In the genomic region with DNA sequence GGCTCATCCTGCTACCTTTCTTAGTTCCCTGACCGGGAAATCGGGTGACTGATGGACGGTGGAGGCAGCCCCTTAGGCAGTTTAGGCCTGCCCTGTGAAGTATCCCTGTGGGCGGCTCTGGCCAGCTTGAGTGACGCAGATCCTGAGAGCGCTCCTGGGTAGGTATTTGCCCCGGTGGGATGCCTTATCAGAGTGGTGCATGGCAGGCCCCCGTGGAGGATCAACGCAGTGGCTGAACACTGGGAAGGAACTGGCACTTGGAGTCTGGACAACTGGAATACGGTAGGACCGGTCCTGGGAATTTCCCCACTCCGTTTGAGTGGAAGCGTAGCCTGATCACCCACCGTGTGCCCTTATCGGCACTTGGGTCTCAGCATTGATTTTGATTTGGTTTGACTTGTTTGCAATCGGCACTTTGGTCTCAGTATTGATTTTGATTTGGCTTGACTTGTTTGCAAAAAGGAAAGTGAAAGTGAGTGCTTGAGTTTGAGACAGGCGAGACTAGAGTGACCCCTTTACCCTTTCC, we compare ENCODE assay signal across 15 cellular contexts. TPM values are rescaled to one million over a fixed set of nuclear protein-coding genes. Genes with fewer than 3 reads are reported as not detected.
DNase-seq lines count a peak whose midpoint lies in the region; ATAC-seq, FAIRE-seq and TF ChIP-seq lines count a peak whose summit lies in the region.
"Had no signal": no experiment of that assay in that cellular context is flagged by ENCODE, and none has a peak within 500 bp of the region (broad histone marks: within the 10 kb centered on the region; RNA-seq: fewer than 3 reads in every experiment).

No MANE protein-coding gene starts in this region.

- no peaks in the 10 kb centered on the region for H3K9me3 Mint-ChIP-seq in natural killer cell treated with Interleukin-12 subunit alpha and Interleukin-12 subunit beta and Interleukin-15 and Interleukin-18, amount 100 ng/mL, for 72 hours
- H3K9me3 Mint-ChIP-seq in natural killer cell: peaks cover 0 to 5% of the 10 kb centered on the region in 2 donors
- peaks cover 7 to 22% (median 14%) of the 10 kb centered on the region in 5 experiments for H3K9me3 Mint-ChIP-seq in brain
- peaks cover 0 to 18% (median 6%) of the 10 kb centered on the region in 11 donors for H3K9me3 Mint-ChIP-seq in naive thymus-derived CD4-positive, alpha-beta T cell

- POLR2A ChIA-PET in naive thymus-derived CD4-positive, alpha-beta T cell (lab: Charles Lee): no interaction called here

- DNase-seq in natural killer cell treated with Interleukin-12 subunit alpha and Interleukin-12 subunit beta and Interleukin-15 and Interleukin-18, amount 100 ng/mL, for 72 hours (ENCODE audit: low spot score): no peak
- DNase-seq in natural killer cell: no peak
- no peak for DNase-seq in naive thymus-derived CD4-positive, alpha-beta T cell
- DNase-seq in SHP77 (lab: John Stamatoyannopoulos, UW): no peak
- DNase-seq in NCI-H345 (lab: John Stamatoyannopoulos, UW): no peak
- DNase-seq in urothelium cell line (ENCODE audit: low spot score): no peak
- DNase-seq: cerebellar nuclear complex, NCI-H146, transverse colon had no signal

- CTCF ChIA-PET in naive thymus-derived CD4-positive, alpha-beta T cell (lab: Charles Lee): interaction anchor here (0.8 to 1.7 kb wide), 2 partner anchors 51 to 255 kb away, joined by 3 read pairs; no protein-coding TSS in a partner anchor

- TF ChIP-seq CTCF in natural killer cell (IDR thresholded peaks at IDR 0.05): no peak
- no peak for TF ChIP-seq CTCF in brain (conservative IDR thresholded peaks at IDR 0.05)

- H3K27ac ChIP-seq in naive thymus-derived CD4-positive, alpha-beta T cell (ENCODE audit: low read depth, low read length): no peak overlapping the region
- H3K27ac ChIP-seq: C4-2B, ovary had no signal

- H3K4me3 ChIP-seq in naive thymus-derived CD4-positive, alpha-beta T cell (ENCODE audit: low read length): no peak overlapping the region
- H3K4me3 ChIP-seq: gastroesophageal sphincter, ovary, transverse colon had no signal

- no peak for ATAC-seq in natural killer cell treated with Interleukin-12 subunit alpha and Interleukin-12 subunit beta and Interleukin-15 and Interleukin-18, amount 100 ng/mL, for 72 hours
- no peak for ATAC-seq in natural killer cell
- no peak for ATAC-seq in naive thymus-derived CD4-positive, alpha-beta T cell
- ATAC-seq in HG03280 (IDR thresholded peaks at IDR 0.05; ENCODE audit: unreplicated experiment): no peak
- ATAC-seq: gastroesophageal sphincter had no signal

- no peak for FAIRE-seq in urothelium cell line (lab: Jason Lieb, UNC)

- H3K9me3 ChIP-seq in naive thymus-derived CD4-positive, alpha-beta T cell (ENCODE audit: control insufficient read depth in 2 of 3, low read length in 3 of 3): peaks cover 0 to 10% (median 0%) of the 10 kb centered on the region in 3 experiments
- H3K9me3 ChIP-seq: ovary had no signal

- peak overlapping the region in 1 of 2 donors; percentile 9 for H3K27ac Mint-ChIP-seq in natural killer cell treated with Interleukin-12 subunit alpha and Interleukin-12 subunit beta and Interleukin-15 and Interleukin-18, amount 100 ng/mL, for 72 hours
- H3K27ac Mint-ChIP-seq in natural killer cell: peak overlapping the region in 1 of 2 donors; percentile 56
- H3K27ac Mint-ChIP-seq in brain: peak overlapping the region in 3 of 5 experiments; percentile 15 to 56 (median 24)
- H3K27ac Mint-ChIP-seq in naive thymus-derived CD4-positive, alpha-beta T cell: peak overlapping the region in 6 of 9 donors; percentile 1 to 81 (median 40)

- H3K4me1 Mint-ChIP-seq in natural killer cell treated with Interleukin-12 subunit alpha and Interleukin-12 subunit beta and Interleukin-15 and Interleukin-18, amount 100 ng/mL, for 72 hours (ENCODE audit: low read depth in 2 of 2): peaks cover 13 to 14% of the 10 kb centered on the region in 2 donors
- H3K4me1 Mint-ChIP-seq in natural killer cell (peaks cover 7 to 21% of the 10 kb centered on the region in 2 donors), brain (peaks cover 12% of the 10 kb centered on the region)
- peaks cover 6 to 20% (median 12%) of the 10 kb centered on the region in 7 donors for H3K4me1 Mint-ChIP-seq in naive thymus-derived CD4-positive, alpha-beta T cell

- H3K27me3 Mint-ChIP-seq in natural killer cell treated with Interleukin-12 subunit alpha and Interleukin-12 subunit beta and Interleukin-15 and Interleukin-18, amount 100 ng/mL, for 72 hours: no peaks in the 10 kb centered on the region
- H3K27me3 Mint-ChIP-seq in natural killer cell (ENCODE audit: low read depth in 2 of 2) (no peaks in the 10 kb centered on the region), brain (peaks cover 2% of the 10 kb centered on the region)
- no peaks in the 10 kb centered on the region for H3K27me3 Mint-ChIP-seq in naive thymus-derived CD4-positive, alpha-beta T cell

- peaks cover 5 to 11% of the 10 kb centered on the region in 2 donors for H3K4me1 ChIP-seq in naive thymus-derived CD4-positive, alpha-beta T cell (ENCODE audit: control insufficient read depth in 2 of 2, insufficient read depth in 2 of 2, low read length in 2 of 2)

- H3K36me3 ChIP-seq in naive thymus-derived CD4-positive, alpha-beta T cell (ENCODE audit: control insufficient read depth in 2 of 3, insufficient read depth in 3 of 3, low read length in 3 of 3): no peaks in the 10 kb centered on the region
- H3K36me3 ChIP-seq: gastroesophageal sphincter, ovary, transverse colon had no signal

- intact Hi-C loops in natural killer cell (cut with micrococcal nuclease): no loop called here
- intact Hi-C loops in naive thymus-derived CD4-positive, alpha-beta T cell (cut with micrococcal nuclease): no loop called here

- no peaks in the 10 kb centered on the region for H3K36me3 Mint-ChIP-seq in natural killer cell treated with Interleukin-12 subunit alpha and Interleukin-12 subunit beta and Interleukin-15 and Interleukin-18, amount 100 ng/mL, for 72 hours
- H3K36me3 Mint-ChIP-seq in natural killer cell (no peaks in the 10 kb centered on the region), brain (no peaks in the 10 kb centered on the region)
- peaks cover 0 to 5% (median 0%) of the 10 kb centered on the region in 5 donors for H3K36me3 Mint-ChIP-seq in naive thymus-derived CD4-positive, alpha-beta T cell

- H3K4me3 Mint-ChIP-seq in natural killer cell treated with Interleukin-12 subunit alpha and Interleukin-12 subunit beta and Interleukin-15 and Interleukin-18, amount 100 ng/mL, for 72 hours: peak overlapping the region; percentile 18
- H3K4me3 Mint-ChIP-seq in natural killer cell (no peak overlapping the region), brain (no peak overlapping the region)
- peak overlapping the region in 9 of 10 donors; percentile 8 to 74 (median 42) for H3K4me3 Mint-ChIP-seq in naive thymus-derived CD4-positive, alpha-beta T cell

- no peaks in the 10 kb centered on the region for H3K27me3 ChIP-seq in naive thymus-derived CD4-positive, alpha-beta T cell (ENCODE audit: control insufficient read depth in 2 of 2, insufficient read depth in 2 of 2, low read length in 2 of 2)
- H3K27me3 ChIP-seq: gastroesophageal sphincter, ovary, transverse colon had no signal

RNA-seq across cellular contexts. Expression of gene PLA2G2F, which starts 15.2 kb away (rescaled TPM):
- total RNA-seq in natural killer cell treated with Interleukin-12 subunit alpha and Interleukin-12 subunit beta and Interleukin-15 and Interleukin-18, amount 100 ng/mL, for 72 hours: not detected
- not detected for total RNA-seq in natural killer cell
- polyA plus RNA-seq in brain (ENCODE audit: insufficient read depth, low read depth, low replicate concordance): not detected
- not detected for total RNA-seq in naive thymus-derived CD4-positive, alpha-beta T cell
- not detected for polyA plus RNA-seq in naive thymus-derived CD4-positive, alpha-beta T cell
- total RNA-seq: gastroesophageal sphincter had no signal

RNA-seq across cellular contexts. Expression of gene UBXN10, which starts 31.5 kb away (rescaled TPM):
- under 1 TPM; 0.26 to 0.56 TPM for total RNA-seq in natural killer cell treated with Interleukin-12 subunit alpha and Interleukin-12 subunit beta and Interleukin-15 and Interleukin-18, amount 100 ng/mL, for 72 hours
- 1 to 10 TPM; 2.5 to 3.6 (median 3.5) TPM for total RNA-seq in natural killer cell
- 1.4 TPM for polyA plus RNA-seq in brain (ENCODE audit: insufficient read depth, low read depth, low replicate concordance)
- 1 to 10 TPM in 1 of 5 experiments, under 1 TPM in 2, not detected in 2; 0.37 to 1.1 (median 0.73) TPM for total RNA-seq in naive thymus-derived CD4-positive, alpha-beta T cell
- under 1 TPM in 1 of 2 donors, not detected in 1; 0.03 TPM for polyA plus RNA-seq in naive thymus-derived CD4-positive, alpha-beta T cell

RNA-seq across cellular contexts. Expression of gene PLA2G2C, which starts 31.9 kb away (rescaled TPM):
- under 1 TPM in 1 of 2 donors, not detected in 1; 0.17 TPM for total RNA-seq in natural killer cell treated with Interleukin-12 subunit alpha and Interleukin-12 subunit beta and Interleukin-15 and Interleukin-18, amount 100 ng/mL, for 72 hours
- not detected for total RNA-seq in natural killer cell
- not detected for polyA plus RNA-seq in brain (ENCODE audit: insufficient read depth, low read depth, low replicate concordance)
- under 1 TPM in 1 of 5 experiments, not detected in 4; 0.46 TPM for total RNA-seq in naive thymus-derived CD4-positive, alpha-beta T cell
- not detected for polyA plus RNA-seq in naive thymus-derived CD4-positive, alpha-beta T cell
- total RNA-seq: ovary had no signal

RNA-seq across cellular contexts. Expression of gene PLA2G2D, which starts 35.0 kb away (rescaled TPM):
- total RNA-seq in natural killer cell treated with Interleukin-12 subunit alpha and Interleukin-12 subunit beta and Interleukin-15 and Interleukin-18, amount 100 ng/mL, for 72 hours: not detected
- not detected for total RNA-seq in natural killer cell
- not detected for polyA plus RNA-seq in brain (ENCODE audit: insufficient read depth, low read depth, low replicate concordance)
- not detected for total RNA-seq in naive thymus-derived CD4-positive, alpha-beta T cell
- polyA plus RNA-seq in naive thymus-derived CD4-positive, alpha-beta T cell: not detected
- total RNA-seq: gastroesophageal sphincter, lower leg skin had no signal

Comparison
In these comparisons a context has a peak if more than half of its experiments do, and no peak if none do; other contexts are left out.
1. H3K4me3 Mint-ChIP-seq: peak in natural killer cell treated with Interleukin-12 subunit alpha and Interleukin-12 subunit beta and Interleukin-15 and Interleukin-18, amount 100 ng/mL, for 72 hours (single experiment) and naive thymus-derived CD4-positive, alpha-beta T cell (9 of 10); none in natural killer cell (single experiment) and brain (0 of 5).